8 cellular contexts compared by ENCODE assay signal in genomic region chr12:63821781-63822251, GRCh38. TPM values are rescaled to one million over a fixed set of nuclear protein-coding genes. Genes with fewer than 3 reads are reported as not detected.
DNase-seq lines count a peak whose midpoint lies in the region; ATAC-seq and TF ChIP-seq lines count a peak whose summit lies in the region.

No MANE protein-coding gene starts in this region.

- H3K9ac ChIP-seq in rectal smooth muscle tissue (ENCODE audit: low read length), result no peak overlapping the region

- DNase-seq in ELR (ENCODE audit: low read depth), result peak; percentile 59
- DNase-seq in T-helper 17 cell, result no peak
- DNase-seq in fibroblast of the aortic adventitia (ENCODE audit: low read depth), result peak; percentile 17
- DNase-seq in DMS53 treated with DMSO at 0.1 percent for 48 hours (lab: John Stamatoyannopoulos, UW; ENCODE audit: unreplicated experiment), result no peak
- no peak for DNase-seq in ACHN

- peak overlapping the region; percentile 72 for H3K4me3 Mint-ChIP-seq in T-helper 17 cell

- peaks cover 26% of the 10 kb centered on the region for H3K27me3 Mint-ChIP-seq in T-helper 17 cell

- no peaks in the 10 kb centered on the region for H3K9me3 ChIP-seq in T-helper 17 cell (ENCODE audit: control insufficient read depth, low read length, poor library complexity, severe bottlenecking)

- H3K4me1 Mint-ChIP-seq in T-helper 17 cell, result peaks cover 5% of the 10 kb centered on the region

- no peak overlapping the region for H3K27ac ChIP-seq in rectal smooth muscle tissue (ENCODE audit: low read depth, low read length)

- ATAC-seq in T-helper 17 cell, result no peak
- ATAC-seq in GM21529 (IDR thresholded peaks at IDR 0.05; ENCODE audit: unreplicated experiment), result no peak
- ATAC-seq in GM18873 (IDR thresholded peaks at IDR 0.05; ENCODE audit: low FRiP score, unreplicated experiment), result no peak

- H3K27ac Mint-ChIP-seq in T-helper 17 cell, result no peak overlapping the region

- no peaks in the 10 kb centered on the region for H3K4me1 ChIP-seq in rectal smooth muscle tissue (ENCODE audit: control insufficient read depth, insufficient read depth, low read length)

- no peaks in the 10 kb centered on the region for H3K36me3 ChIP-seq in rectal smooth muscle tissue (ENCODE audit: control insufficient read depth, insufficient read depth, low read length)

- TF ChIP-seq CTCF in fibroblast of the aortic adventitia (IDR thresholded peaks at IDR 0.05; ENCODE audit: insufficient read depth, low read length), result no peak

- in situ Hi-C loops in ACHN (cut with HindIII; ENCODE audit: low pct_ligation_motif_present, low pct_unique_long_range_greater_than_20kb, low sequenced_read_pairs), result loop anchor here (25.0 kb wide), 1 partner anchor 440 kb away; no protein-coding TSS in a partner anchor

- H3K27me3 ChIP-seq in rectal smooth muscle tissue (ENCODE audit: control insufficient read depth, insufficient read depth, low read length), result no peaks in the 10 kb centered on the region

- peaks cover 2% of the 10 kb centered on the region for H3K36me3 Mint-ChIP-seq in T-helper 17 cell (ENCODE audit: low read depth)

- H3K4me3 ChIP-seq in fibroblast of the aortic adventitia (ENCODE audit: low read depth, low read length), result peak overlapping the region; percentile 61
- H3K4me3 ChIP-seq in rectal smooth muscle tissue (ENCODE audit: low read length), result peak overlapping the region; percentile 62

RNA-seq across cellular contexts. Expression of gene SRGAP1, which starts 22.7 kb away (rescaled TPM):
- total RNA-seq in T-helper 17 cell (under 1 TPM; 0.05 to 0.13 TPM), fibroblast of the aortic adventitia (ENCODE audit: low replicate concordance) (11.9 and 25.8 TPM in 2 replicates)

RNA-seq across cellular contexts. Expression of gene RXYLT1, which starts 42.1 kb away (rescaled TPM):
- total RNA-seq in T-helper 17 cell (1 to 10 TPM; 7.9 to 9.0 TPM), fibroblast of the aortic adventitia (ENCODE audit: low replicate concordance) (22.1 and 22.5 TPM in 2 replicates)

Comparison
In these comparisons a context has a peak if more than half of its experiments do, and no peak if none do; other contexts are left out.
1. DNase-seq: peak in ELR (single experiment) and fibroblast of the aortic adventitia (single experiment); none in T-helper 17 cell (0 of 3), DMS53 treated with DMSO at 0.1 percent for 48 hours (single experiment) and ACHN (single experiment).
2. RNA of gene SRGAP1, which starts 22.7 kb away (total RNA-seq): 11.9 to 25.8 TPM in fibroblast of the aortic adventitia; 0.05 to 0.13 TPM in T-helper 17 cell; every median in the first group is over 10 times any median in the second.